In the genomic region with DNA sequence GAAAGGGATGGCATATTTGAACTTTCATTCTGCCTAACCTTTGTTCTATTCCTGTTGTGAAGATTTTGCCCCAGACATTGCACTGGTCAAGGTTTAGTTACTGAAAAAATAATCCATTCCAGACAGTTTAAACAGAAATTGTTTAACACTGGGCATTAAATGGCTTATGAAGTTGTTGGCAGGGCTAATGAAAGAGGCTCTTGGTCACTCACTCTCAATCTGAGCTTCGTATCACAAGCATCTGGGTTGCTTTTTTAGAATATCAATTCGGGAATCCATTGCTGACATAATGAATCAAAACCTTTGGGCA, we compare ENCODE assay signal across 9 cellular contexts.
"Had no signal": no experiment of that assay in that cellular context is flagged by ENCODE, and none has a peak within 500 bp of the region (broad histone marks: within the 10 kb centered on the region; RNA-seq: fewer than 3 reads in every experiment).

No MANE protein-coding gene starts in this region.

- H3K27me3 Mint-ChIP-seq: activated CD8-positive, alpha-beta memory T cell treated with anti-CD3 and anti-CD28 coated beads, Interleukin-2, amount 10 ng/mL, durations not matched to agents 7 days and 5 days; activated naive CD4-positive, alpha-beta T cell treated with anti-CD3 and anti-CD28 coated beads, Interleukin-2, amount 50 U/mL, for 24 hours; activated T-cell treated with anti-CD3 and anti-CD28 coated beads, Interleukin-2, amount 50 U/mL, for 24 hours; stimulated activated naive B cell treated with anti-CD40 and anti-IgM and Interleukin-4, amounts not matched to agents 10 μg/mL and 1 μg/mL and 100 μg/mL, for 72 hours had no signal

- H3K4me3 ChIP-seq: esophagus squamous epithelium had no signal

- H3K27ac Mint-ChIP-seq: activated CD8-positive, alpha-beta memory T cell treated with anti-CD3 and anti-CD28 coated beads, Interleukin-2, amount 10 ng/mL, durations not matched to agents 7 days and 5 days; activated naive CD4-positive, alpha-beta T cell treated with anti-CD3 and anti-CD28 coated beads, Interleukin-2, amount 50 U/mL, for 24 hours; activated T-cell treated with anti-CD3 and anti-CD28 coated beads, Interleukin-2, amount 50 U/mL, for 24 hours had no signal

- H3K27ac ChIP-seq: brain microvascular endothelial cell, esophagus squamous epithelium had no signal

- H3K9me3 ChIP-seq: esophagus squamous epithelium had no signal

- H3K9me3 Mint-ChIP-seq: activated naive CD4-positive, alpha-beta T cell treated with anti-CD3 and anti-CD28 coated beads, Interleukin-2, amount 50 U/mL, for 24 hours; activated T-cell treated with anti-CD3 and anti-CD28 coated beads, Interleukin-2, amount 50 U/mL, for 24 hours; neural crest cell; stimulated activated naive B cell treated with anti-CD40 and anti-IgM and Interleukin-4, amounts not matched to agents 10 μg/mL and 1 μg/mL and 100 μg/mL, for 72 hours had no signal

- DNase-seq: activated CD4-positive, CD25-positive, alpha-beta regulatory T cell treated with anti-CD3 and anti-CD28 coated beads, Interleukin-2, amount 50 U/mL, for 72 hours; activated T-cell treated with anti-CD3 and anti-CD28 coated beads, Interleukin-2, amount 50 U/mL, for 24 hours; esophagus squamous epithelium; right cardiac atrium had no signal

- H3K36me3 ChIP-seq: brain microvascular endothelial cell, esophagus squamous epithelium had no signal

- H3K36me3 Mint-ChIP-seq: activated CD8-positive, alpha-beta memory T cell treated with anti-CD3 and anti-CD28 coated beads, Interleukin-2, amount 10 ng/mL, durations not matched to agents 7 days and 5 days; activated naive CD4-positive, alpha-beta T cell treated with anti-CD3 and anti-CD28 coated beads, Interleukin-2, amount 50 U/mL, for 24 hours; stimulated activated naive B cell treated with anti-CD40 and anti-IgM and Interleukin-4, amounts not matched to agents 10 μg/mL and 1 μg/mL and 100 μg/mL, for 72 hours had no signal

- H3K4me3 Mint-ChIP-seq: activated CD8-positive, alpha-beta memory T cell treated with anti-CD3 and anti-CD28 coated beads, Interleukin-2, amount 10 ng/mL, durations not matched to agents 7 days and 5 days; activated naive CD4-positive, alpha-beta T cell treated with anti-CD3 and anti-CD28 coated beads, Interleukin-2, amount 50 U/mL, for 24 hours; activated T-cell treated with anti-CD3 and anti-CD28 coated beads, Interleukin-2, amount 50 U/mL, for 24 hours; neural crest cell had no signal

- H3K27me3 ChIP-seq: brain microvascular endothelial cell, esophagus squamous epithelium had no signal
